Comparison of ENCODE assay signal across 1 cellular context in genomic region chr6:157272866-157273755, GRCh38.
TF ChIP-seq lines count a peak whose summit lies in the region.

No MANE protein-coding gene starts in this region.

TF ChIP-seq in GM12878, 131 proteins besides CTCF, POLR2A, EP300 and RAD21 (continued from another document):
- TF ChIP-seq ZBTB4 (CRISPR knock-in tag; IDR thresholded peaks at IDR 0.05) = no peak
- TF ChIP-seq RUNX3 (IDR thresholded peaks at IDR 0.05; ENCODE audit: low read length) = no peak
- TF ChIP-seq NR2C1 (IDR thresholded peaks at IDR 0.05) = no peak
- TF ChIP-seq IRF3 (IDR thresholded peaks at IDR 0.05) = no peak
- TF ChIP-seq TBL1XR1 (IDR thresholded peaks at IDR 0.05; ENCODE audit: low read depth, low read length) = no peak
- no peak for TF ChIP-seq ZNF592 (IDR thresholded peaks at IDR 0.05)
- TF ChIP-seq LARP7 (IDR thresholded peaks at IDR 0.05) = no peak
- no peak for TF ChIP-seq SIX5 (IDR thresholded peaks at IDR 0.05; ENCODE audit: low read depth, low read length, severe bottlenecking)
- no peak for TF ChIP-seq YY1 (IDR thresholded peaks at IDR 0.05; ENCODE audit: low read depth, low read length)
- TF ChIP-seq SUPT20H (IDR thresholded peaks at IDR 0.05; ENCODE audit: borderline replicate concordance, control insufficient read depth, low read depth, low read length) = no peak
- TF ChIP-seq BRCA1 (IDR thresholded peaks at IDR 0.05; ENCODE audit: low read depth, low read length) = no peak
- TF ChIP-seq SREBF1 (IDR thresholded peaks at IDR 0.05; ENCODE audit: low read length) = no peak
- no peak for TF ChIP-seq POLR2AphosphoS2 (IDR thresholded peaks at IDR 0.05; ENCODE audit: low read depth, low read length)
- no peak for TF ChIP-seq CHD4 (IDR thresholded peaks at IDR 0.05)
- no peak for TF ChIP-seq E2F8 (IDR thresholded peaks at IDR 0.05; ENCODE audit: low read depth, partially characterized antibody)
- no peak for TF ChIP-seq MEF2B (IDR thresholded peaks at IDR 0.05; ENCODE audit: partially characterized antibody, poor library complexity, severe bottlenecking)
